Comparison of ENCODE assay signal across 9 cellular contexts in genomic region chr6:16882230-16882629, GRCh38.
"Had no signal": no experiment of that assay in that cellular context is flagged by ENCODE, and none has a peak within 500 bp of the region (broad histone marks: within the 10 kb centered on the region; RNA-seq: fewer than 3 reads in every experiment).

No MANE protein-coding gene starts in this region.

- H2AFZ ChIP-seq: GM23338 had no signal

- H3K27ac Mint-ChIP-seq: GM23338, H9 had no signal

- H3K4me2 ChIP-seq: GM23338 had no signal

- DNase-seq: H9, HCEC 1CT, KG1 had no signal

- H3K27ac ChIP-seq: HL-60 had no signal

- H3K4me3 ChIP-seq: GM23338, K562 had no signal

- ATAC-seq: GM23338, HepG2, K562 had no signal

- H3K4me3 Mint-ChIP-seq: GM23338, H9 had no signal

- FAIRE-seq: H1, H54, HepG2, K562 had no signal
